In genomic region chr1:113931456-113931855, GRCh38 we compare ENCODE assay signal across 8 cellular contexts. TPM values are rescaled to one million over a fixed set of nuclear protein-coding genes. Genes with fewer than 3 reads are reported as not detected.
A peak's percentile ranks its signal among the peaks of the same experiment; 100 is the strongest.
DNase-seq lines count a peak whose midpoint lies in the region; ATAC-seq, FAIRE-seq and TF ChIP-seq lines count a peak whose summit lies in the region.

No MANE protein-coding gene starts in this region.

- H3K36me3 ChIP-seq in right atrium auricular region = no peaks in the 10 kb centered on the region
- no peaks in the 10 kb centered on the region for H3K36me3 ChIP-seq in keratinocyte (ENCODE audit: control insufficient read depth in 2 of 2, extremely low read depth in 1 of 2, insufficient read depth in 2 of 2, low read length in 2 of 2)
- no peaks in the 10 kb centered on the region for H3K36me3 ChIP-seq in upper lobe of left lung

- 14 to 15% methylated on average over 3 of the region's 3 CpGs for WGBS in upper lobe of left lung, 2 donors

- intact Hi-C loops in left ventricle myocardium superior (cut with micrococcal nuclease) = loop anchor here (10.0 kb wide), 1 partner anchor 97 kb away; no protein-coding TSS in a partner anchor

- ATAC-seq in left ventricle myocardium superior = no peak
- no peak for ATAC-seq in activated CD8-positive, alpha-beta T cell treated with anti-CD3 and anti-CD28 coated beads, Interleukin-2, amount 10 ng/mL, durations not matched to agents 7 days and 5 days
- ATAC-seq in upper lobe of left lung (ENCODE audit: low FRiP score in 2 of 2) = no peak
- ATAC-seq in GM21717 (IDR thresholded peaks at IDR 0.05; ENCODE audit: unreplicated experiment) = no peak

- peaks cover 64% of the 10 kb centered on the region for H3K4me1 Mint-ChIP-seq in activated CD8-positive, alpha-beta T cell treated with anti-CD3 and anti-CD28 coated beads, Interleukin-2, amount 10 ng/mL, durations not matched to agents 7 days and 5 days (ENCODE audit: low read depth)

- no peaks in the 10 kb centered on the region for H3K9me3 Mint-ChIP-seq in activated CD8-positive, alpha-beta T cell treated with anti-CD3 and anti-CD28 coated beads, Interleukin-2, amount 10 ng/mL, durations not matched to agents 7 days and 5 days (ENCODE audit: insufficient read depth)

- H3K9me1 ChIP-seq in keratinocyte (ENCODE audit: control insufficient read depth, extremely low read depth, insufficient read depth, low read length) = no peaks in the 10 kb centered on the region

- DNase-seq in right atrium auricular region (ENCODE audit: low spot score) = no peak
- DNase-seq in left ventricle myocardium superior = no peak
- no peak for DNase-seq in activated CD8-positive, alpha-beta T cell treated with anti-CD3 and anti-CD28 coated beads, Interleukin-2, amount 10 ng/mL, durations not matched to agents 7 days and 5 days
- DNase-seq in keratinocyte (ENCODE audit: low read depth, low spot score) = no peak
- no peak for DNase-seq in upper lobe of left lung
- DNase-seq in NCI-H69 (lab: John Stamatoyannopoulos, UW) = no peak
- DNase-seq in cerebellum (ENCODE audit: low spot score) = no peak

- POLR2A ChIA-PET in activated CD8-positive, alpha-beta T cell treated with anti-CD3 and anti-CD28 coated beads, Interleukin-2, amount 10 ng/mL, durations not matched to agents 7 days and 5 days (lab: Charles Lee) = interaction anchor here (0.8 to 5.5 kb wide), 10 partner anchors 9 to 172 kb away, joined by 3 to 110 read pairs (median 10); partner anchors contain the start of genes AP4B1, DCLRE1B, PHTF1 and RSBN1

- H3K4me3 Mint-ChIP-seq in activated CD8-positive, alpha-beta T cell treated with anti-CD3 and anti-CD28 coated beads, Interleukin-2, amount 10 ng/mL, durations not matched to agents 7 days and 5 days = peak overlapping the region; percentile 91

- H3K27me3 ChIP-seq in right atrium auricular region = no peaks in the 10 kb centered on the region
- no peaks in the 10 kb centered on the region for H3K27me3 ChIP-seq in keratinocyte (ENCODE audit: control insufficient read depth, extremely low read depth, insufficient read depth, low read length)
- H3K27me3 ChIP-seq in upper lobe of left lung = no peaks in the 10 kb centered on the region

- no peak overlapping the region for H2AFZ ChIP-seq in keratinocyte (ENCODE audit: control insufficient read depth, low read length)

- TF ChIP-seq POLR2A in upper lobe of left lung (IDR thresholded peaks at IDR 0.05) = no peak

- peak overlapping the region; percentile 94 for H3K9ac ChIP-seq in keratinocyte (ENCODE audit: control insufficient read depth, extremely low read depth, insufficient read depth, low read length)

- TF ChIP-seq CTCF in right atrium auricular region (IDR thresholded peaks at IDR 0.05) (no peak), keratinocyte (optimal IDR thresholded peaks at IDR 0.05 in 1 of 3, IDR thresholded peaks at IDR 0.05 in 1 of 3, conservative IDR thresholded peaks at IDR 0.05 in 1 of 3; ENCODE audit: extremely low read depth in 1 of 3, insufficient read depth in 2 of 3, low read length in 3 of 3) (no peak), upper lobe of left lung (IDR thresholded peaks at IDR 0.05) (no peak)

- dilution Hi-C loops in keratinocyte (cut with MboI; ENCODE audit: extremely low pct_ligation_motif_present, low sequenced_read_pairs) = no loop called here

- peak overlapping the region; percentile 94 for H3K27ac Mint-ChIP-seq in activated CD8-positive, alpha-beta T cell treated with anti-CD3 and anti-CD28 coated beads, Interleukin-2, amount 10 ng/mL, durations not matched to agents 7 days and 5 days

- H3K4me3 ChIP-seq in right atrium auricular region (peak overlapping the region; percentile 79 to 85), keratinocyte (ENCODE audit: control insufficient read depth in 2 of 3, extremely low read depth in 1 of 3, insufficient read depth in 2 of 3, low read depth in 1 of 3, low read length in 3 of 3) (peak overlapping the region in 2 of 3 experiments; percentile 2 to 89), upper lobe of left lung (peak overlapping the region in 2 of 4 donors; percentile 81 to 94)

- CTCF ChIA-PET in activated CD8-positive, alpha-beta T cell treated with anti-CD3 and anti-CD28 coated beads, Interleukin-2, amount 10 ng/mL, durations not matched to agents 7 days and 5 days (lab: Charles Lee) = interaction anchor here (0.7 to 7.4 kb wide), 13 partner anchors 9 to 172 kb away, joined by 3 to 121 read pairs (median 4); partner anchors contain the start of genes AP4B1 and DCLRE1B

- no peak for TF ChIP-seq EP300 in upper lobe of left lung (IDR thresholded peaks at IDR 0.05)

- no peak for FAIRE-seq in keratinocyte (lab: Jason Lieb, UNC)

- peaks cover 2% of the 10 kb centered on the region for H4K20me1 ChIP-seq in keratinocyte (ENCODE audit: control insufficient read depth, extremely low read depth, insufficient read depth, low read length)

- H3K4me1 ChIP-seq in right atrium auricular region (peaks cover 0 to 57% of the 10 kb centered on the region in 2 donors), keratinocyte (ENCODE audit: control insufficient read depth, extremely low read depth, insufficient read depth, low read length) (peaks cover 21% of the 10 kb centered on the region), upper lobe of left lung (peaks cover 31 to 49% (median 41%) of the 10 kb centered on the region in 4 donors)

- no peaks in the 10 kb centered on the region for H3K9me3 ChIP-seq in right atrium auricular region
- no peaks in the 10 kb centered on the region for H3K9me3 ChIP-seq in keratinocyte (ENCODE audit: control insufficient read depth, low read depth, low read length)
- no peaks in the 10 kb centered on the region for H3K9me3 ChIP-seq in upper lobe of left lung

- peaks cover 28% of the 10 kb centered on the region for H3K36me3 Mint-ChIP-seq in activated CD8-positive, alpha-beta T cell treated with anti-CD3 and anti-CD28 coated beads, Interleukin-2, amount 10 ng/mL, durations not matched to agents 7 days and 5 days (ENCODE audit: low read depth)

- peak overlapping the region; percentile 100 for H3K4me2 ChIP-seq in keratinocyte (ENCODE audit: control insufficient read depth, extremely low read depth, insufficient read depth, low read depth, low read length)

- peaks cover 64% of the 10 kb centered on the region for H3K79me2 ChIP-seq in keratinocyte (ENCODE audit: control insufficient read depth, insufficient read depth, low read length)

- H3K27ac ChIP-seq in right atrium auricular region = peak overlapping the region; percentile 92 to 97
- H3K27ac ChIP-seq in keratinocyte (ENCODE audit: control insufficient read depth, insufficient read depth, low read length) = peak overlapping the region; percentile 94
- H3K27ac ChIP-seq in upper lobe of left lung = peak overlapping the region in 3 of 4 donors; percentile 96 to 99 (median 99)

- H3K27me3 Mint-ChIP-seq in activated CD8-positive, alpha-beta T cell treated with anti-CD3 and anti-CD28 coated beads, Interleukin-2, amount 10 ng/mL, durations not matched to agents 7 days and 5 days (ENCODE audit: low read depth) = no peaks in the 10 kb centered on the region

RNA-seq across cellular contexts. Expression of gene HIPK1, which starts 2.3 kb away (rescaled TPM):
- total RNA-seq in right atrium auricular region = 10 to 100 TPM; 50.1 to 58.1 TPM
- total RNA-seq in left ventricle myocardium superior = 52.2 TPM
- 10 to 100 TPM; 89.3 to 92.7 TPM for total RNA-seq in activated CD8-positive, alpha-beta T cell treated with anti-CD3 and anti-CD28 coated beads, Interleukin-2, amount 10 ng/mL, durations not matched to agents 7 days and 5 days
- polyA plus RNA-seq in keratinocyte = 19.9 to 23.2 TPM (median 20.5 TPM) in 3 replicates
- polyA plus RNA-seq in keratinocyte (2011; ENCODE audit: low read depth) = 8.8 TPM
- polyA plus RNA-seq in keratinocyte (2011; cell fraction: cytosol; rRNA removed) = 11.5 and 18.7 TPM in 2 replicates
- 26.4 and 27.5 TPM in 2 replicates for polyA plus RNA-seq in keratinocyte (2011; cell fraction: nucleus; rRNA removed)
- 11.7 and 15.6 TPM in 2 replicates for polyA plus RNA-seq in keratinocyte (2012; ENCODE audit: low replicate concordance)
- 75.4 to 91.2 TPM (median 87.3 TPM) in 3 replicates for polyA minus RNA-seq in keratinocyte
- 37.2 TPM for polyA minus RNA-seq in keratinocyte (2011; cell fraction: cytosol; rRNA and poly(A)+ RNA removed)
- 40.8 and 62.8 TPM in 2 replicates for polyA minus RNA-seq in keratinocyte (2011; cell fraction: nucleus; rRNA and poly(A)+ RNA removed)
- total RNA-seq in upper lobe of left lung = 10 to 100 TPM; 31.4 to 85.5 (median 64.0) TPM
- 46.9 TPM for total RNA-seq in cerebellum

RNA-seq across cellular contexts. Expression of gene DCLRE1B, which starts 26.3 kb away (rescaled TPM):
- total RNA-seq in right atrium auricular region (1 to 10 TPM; 1.4 to 2.4 TPM), left ventricle myocardium superior (1.9 TPM), upper lobe of left lung (1 to 10 TPM; 3.0 to 9.1 (median 6.7) TPM), cerebellum (9.3 TPM)
- total RNA-seq in activated CD8-positive, alpha-beta T cell treated with anti-CD3 and anti-CD28 coated beads, Interleukin-2, amount 10 ng/mL, durations not matched to agents 7 days and 5 days = 10 to 100 TPM; 19.6 to 19.7 TPM
- 4.8 to 6.4 TPM (median 5.4 TPM) in 3 replicates for polyA plus RNA-seq in keratinocyte
- 0.70 TPM for polyA plus RNA-seq in keratinocyte (2011; ENCODE audit: low read depth)
- 4.8 and 4.9 TPM in 2 replicates for polyA plus RNA-seq in keratinocyte (2011; cell fraction: cytosol; rRNA removed)
- 4.5 and 5.0 TPM in 2 replicates for polyA plus RNA-seq in keratinocyte (2011; cell fraction: nucleus; rRNA removed)
- 2.8 and 8.3 TPM in 2 replicates for polyA plus RNA-seq in keratinocyte (2012; ENCODE audit: low replicate concordance)
- polyA minus RNA-seq in keratinocyte = 5.8 to 11.7 TPM (median 6.4 TPM) in 3 replicates
- 2.9 TPM for polyA minus RNA-seq in keratinocyte (2011; cell fraction: cytosol; rRNA and poly(A)+ RNA removed)
- polyA minus RNA-seq in keratinocyte (2011; cell fraction: nucleus; rRNA and poly(A)+ RNA removed) = 3.1 and 4.3 TPM in 2 replicates

RNA-seq across cellular contexts. Expression of gene AP4B1, which starts 26.9 kb away (rescaled TPM):
- total RNA-seq in right atrium auricular region (1 to 10 TPM; 8.3 to 9.6 TPM), left ventricle myocardium superior (15.4 TPM), upper lobe of left lung (10 to 100 TPM in 5 of 6 donors, 1 to 10 TPM in 1; 6.2 to 29.3 (median 14.0) TPM), cerebellum (29.8 TPM)
- total RNA-seq in activated CD8-positive, alpha-beta T cell treated with anti-CD3 and anti-CD28 coated beads, Interleukin-2, amount 10 ng/mL, durations not matched to agents 7 days and 5 days = 10 to 100 TPM; 42.9 to 44.9 TPM
- 11.6 to 16.9 TPM (median 16.5 TPM) in 3 replicates for polyA plus RNA-seq in keratinocyte
- polyA plus RNA-seq in keratinocyte (2011; ENCODE audit: low read depth) = 11.1 TPM
- 6.6 and 9.4 TPM in 2 replicates for polyA plus RNA-seq in keratinocyte (2011; cell fraction: cytosol; rRNA removed)
- polyA plus RNA-seq in keratinocyte (2011; cell fraction: nucleus; rRNA removed) = 31.4 and 37.8 TPM in 2 replicates
- polyA plus RNA-seq in keratinocyte (2012; ENCODE audit: low replicate concordance) = 6.0 and 11.6 TPM in 2 replicates
- 8.7 to 20.2 TPM (median 15.6 TPM) in 3 replicates for polyA minus RNA-seq in keratinocyte
- 10.7 TPM for polyA minus RNA-seq in keratinocyte (2011; cell fraction: cytosol; rRNA and poly(A)+ RNA removed)
- 9.3 and 16.5 TPM in 2 replicates for polyA minus RNA-seq in keratinocyte (2011; cell fraction: nucleus; rRNA and poly(A)+ RNA removed)

RNA-seq across cellular contexts. Expression of gene BCL2L15, which starts 44.1 kb away (rescaled TPM):
- total RNA-seq in right atrium auricular region = under 1 TPM in 1 of 2 donors, not detected in 1; 0.08 TPM
- not detected for total RNA-seq in left ventricle myocardium superior
- total RNA-seq in activated CD8-positive, alpha-beta T cell treated with anti-CD3 and anti-CD28 coated beads, Interleukin-2, amount 10 ng/mL, durations not matched to agents 7 days and 5 days = 1 to 10 TPM; 1.0 to 1.1 TPM
- polyA plus RNA-seq in keratinocyte = 0.03 to 0.09 TPM (median 0.08 TPM) in 3 replicates
- polyA plus RNA-seq in keratinocyte (2011; ENCODE audit: low read depth) = not detected
- 0.02 and 0.03 TPM in 2 replicates for polyA plus RNA-seq in keratinocyte (2011; cell fraction: cytosol; rRNA removed)
- polyA plus RNA-seq in keratinocyte (2011; cell fraction: nucleus; rRNA removed) = 0.15 and 0.17 TPM in 2 replicates
- polyA plus RNA-seq in keratinocyte (2012; ENCODE audit: low replicate concordance) = 0.16 TPM in 1 of 2 replicates, not detected in the other
- 0.07 to 0.83 TPM in 2 of 3 replicates, not detected in the other for polyA minus RNA-seq in keratinocyte
- not detected for polyA minus RNA-seq in keratinocyte (2011; cell fraction: cytosol; rRNA and poly(A)+ RNA removed)
- polyA minus RNA-seq in keratinocyte (2011; cell fraction: nucleus; rRNA and poly(A)+ RNA removed) = not detected in 2 replicates
- 1 to 10 TPM; 1.0 to 6.2 (median 1.7) TPM for total RNA-seq in upper lobe of left lung
- 0.91 TPM for total RNA-seq in cerebellum

RNA-seq across cellular contexts. Expression of gene OLFML3, which starts 47.8 kb away (rescaled TPM):
- total RNA-seq in right atrium auricular region = 10 to 100 TPM; 22.4 to 28.6 TPM
- 10.8 TPM for total RNA-seq in left ventricle myocardium superior
- total RNA-seq in activated CD8-positive, alpha-beta T cell treated with anti-CD3 and anti-CD28 coated beads, Interleukin-2, amount 10 ng/mL, durations not matched to agents 7 days and 5 days = under 1 TPM; 0.42 to 0.78 TPM
- 2.3 to 4.4 TPM (median 2.8 TPM) in 3 replicates for polyA plus RNA-seq in keratinocyte
- polyA plus RNA-seq in keratinocyte (2011; ENCODE audit: low read depth) = not detected
- polyA plus RNA-seq in keratinocyte (2011; cell fraction: cytosol; rRNA removed) = 1.1 and 1.3 TPM in 2 replicates
- polyA plus RNA-seq in keratinocyte (2011; cell fraction: nucleus; rRNA removed) = 3.6 and 3.7 TPM in 2 replicates
- polyA plus RNA-seq in keratinocyte (2012; ENCODE audit: low replicate concordance) = 3.8 TPM in 1 of 2 replicates, not detected in the other
- polyA minus RNA-seq in keratinocyte = 2.6 to 3.9 TPM (median 2.9 TPM) in 3 replicates
- polyA minus RNA-seq in keratinocyte (2011; cell fraction: cytosol; rRNA and poly(A)+ RNA removed) = 0.96 TPM
- 1.1 and 1.8 TPM in 2 replicates for polyA minus RNA-seq in keratinocyte (2011; cell fraction: nucleus; rRNA and poly(A)+ RNA removed)
- 10 to 100 TPM; 11.5 to 59.9 (median 36.6) TPM for total RNA-seq in upper lobe of left lung
- 26.4 TPM for total RNA-seq in cerebellum
